Comparison of ENCODE assay signal across 8 cellular contexts in the genomic region with DNA sequence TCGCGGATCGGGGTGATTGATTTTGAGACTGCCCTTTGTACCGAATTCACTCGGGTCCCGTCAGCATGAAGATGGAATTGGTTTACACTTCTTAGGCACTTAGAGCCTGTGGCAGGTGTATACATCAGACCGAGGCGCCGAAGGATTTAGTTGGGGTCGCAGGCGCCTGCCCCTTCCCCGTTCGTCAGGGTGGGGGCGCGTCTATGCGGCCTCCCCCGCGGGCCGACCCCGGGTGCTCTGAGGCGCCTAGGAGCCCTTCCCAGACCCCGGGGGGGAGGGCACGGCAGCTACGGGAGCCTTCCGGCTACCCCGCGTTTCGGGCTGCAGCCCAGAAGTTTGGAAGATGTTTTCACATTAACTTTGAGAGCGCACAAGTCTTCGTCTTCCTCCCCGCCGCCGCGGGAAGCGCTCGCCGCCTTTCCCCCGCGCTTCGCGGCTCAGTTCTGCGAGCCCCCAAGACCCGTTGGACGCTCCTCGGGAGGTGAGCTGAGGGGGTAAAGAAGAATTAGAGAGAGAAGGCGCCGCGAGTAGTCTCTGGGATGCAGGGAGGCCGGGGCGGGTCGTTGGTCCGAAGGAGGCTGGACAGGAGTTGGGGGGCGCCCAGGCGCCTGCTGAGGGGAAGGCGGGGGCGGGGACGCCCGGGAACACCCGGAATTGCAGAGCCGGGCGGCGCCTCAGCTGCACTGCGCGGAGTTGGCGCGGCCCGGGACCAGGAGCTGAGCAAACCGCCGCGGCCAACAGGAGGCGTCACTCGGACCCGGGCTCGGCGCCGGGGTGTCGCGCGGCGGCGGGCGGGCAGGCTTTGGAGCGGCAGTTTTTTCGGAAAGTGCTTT. TPM values are rescaled to one million over a fixed set of nuclear protein-coding genes. Genes with fewer than 3 reads are reported as not detected.
DNase-seq lines count a peak whose midpoint lies in the region; ATAC-seq and TF ChIP-seq lines count a peak whose summit lies in the region.

No MANE protein-coding gene starts in this region.

- H2AFZ ChIP-seq in PC-3 (ENCODE audit: low read length): no peak overlapping the region

- H3K27ac ChIP-seq in AG04450 (ENCODE audit: low read depth, low read length) (peak overlapping the region; percentile 77), PC-3 (ENCODE audit: low read length) (peak overlapping the region; percentile 78), testis (peak overlapping the region; percentile 93 to 96)

- H3K36me3 ChIP-seq in PC-3 (ENCODE audit: low read depth, low read length): peaks cover 34% of the 10 kb centered on the region
- H3K36me3 ChIP-seq in testis (ENCODE audit: low read depth, missing control alignments): no peaks in the 10 kb centered on the region

- DNase-seq in AG04450 (ENCODE audit: low read depth, low spot score) (no peak), PC-3 (peak; percentile 34), foreskin fibroblast (peak in 1 of 2 donors; percentile 76), nephron progenitor cell (peak; percentile 75), testis (peak; percentile 78), cerebellar cortex (ENCODE audit: low spot score) (no peak)
- peak; percentile 82 for DNase-seq in activated effector memory CD4-positive, alpha-beta T cell treated with anti-CD3 and anti-CD28 coated beads, Interleukin-2, amount 50 U/mL, for 16 hours

- POLR2A ChIA-PET in AG04450 (lab: Yijun Ruan, JAX): interaction anchor here (1.0 to 3.5 kb wide), 6 partner anchors 120 to 414 kb away, joined by 3 to 23 read pairs (median 6); partner anchors contain the start of gene SSR3
- POLR2A ChIA-PET in PC-3 (lab: Charles Lee; ENCODE audit: unreplicated experiment): interaction anchor here (0.6 to 1.0 kb wide), 6 partner anchors 220 to 485 kb away, joined by 4 to 7 read pairs (median 4); partner anchors contain the start of gene CCNL1

- H3K79me2 ChIP-seq in PC-3 (ENCODE audit: low read length): peaks cover 57% of the 10 kb centered on the region

- no peaks in the 10 kb centered on the region for H3K9me3 Mint-ChIP-seq in nephron progenitor cell

- H4K20me1 ChIP-seq in PC-3 (ENCODE audit: low read length): peaks cover 54% of the 10 kb centered on the region

- H3K9ac ChIP-seq in PC-3 (ENCODE audit: low read length): peak overlapping the region; percentile 96

- peaks cover 7% of the 10 kb centered on the region for H3K27me3 Mint-ChIP-seq in nephron progenitor cell (ENCODE audit: low read depth, poor library complexity)

- 0 to 1% methylated on average over 1 to 84 of the region's 84 CpGs for WGBS in testis, 2 donors

- peak overlapping the region; percentile 82 for H3K4me3 ChIP-seq in AG04450 (ENCODE audit: low read depth, low read length)
- H3K4me3 ChIP-seq in PC-3 (ENCODE audit: low read length): peak overlapping the region; percentile 96
- H3K4me3 ChIP-seq in foreskin fibroblast (ENCODE audit: low read depth in 1 of 2, low read length in 2 of 2): peak overlapping the region; percentile 66 to 90
- peak overlapping the region; percentile 95 to 98 for H3K4me3 ChIP-seq in testis

- H3K4me1 Mint-ChIP-seq in nephron progenitor cell: peaks cover 46% of the 10 kb centered on the region

- H3K36me3 Mint-ChIP-seq in nephron progenitor cell (ENCODE audit: low read depth): peaks cover 22% of the 10 kb centered on the region

- H3F3A ChIP-seq in PC-3 (ENCODE audit: low read length, unreplicated experiment): no peaks in the 10 kb centered on the region

- peak overlapping the region; percentile 92 for H3K4me2 ChIP-seq in PC-3 (ENCODE audit: low read length)

- TF ChIP-seq CTCF in AG04450 (IDR thresholded peaks at IDR 0.05; ENCODE audit: low read depth, low read length): peak; percentile 47
- peak; percentile 57; the same call in 1 of the 2 replicates for TF ChIP-seq CTCF in PC-3 (conservative IDR thresholded peaks at IDR 0.05; ENCODE audit: low read depth, low read length)
- TF ChIP-seq CTCF in foreskin fibroblast (IDR thresholded peaks at IDR 0.05; ENCODE audit: low read depth, low read length): peak; percentile 39
- peak; percentile 42 for TF ChIP-seq CTCF in nephron progenitor cell (IDR thresholded peaks at IDR 0.05)
- peak in 1 of 3 experiments; percentile 18 for TF ChIP-seq CTCF in testis (IDR thresholded peaks at IDR 0.05)

- TSS peak; percentile 21 for BruUV-seq in PC-3 (replicated peaks; lab: Mats Ljungman, UMichigan)

- intact Hi-C loops in PC-3 (cut with micrococcal nuclease): loop anchor here (1.0 to 10.0 kb wide), 12 partner anchors 44 to 525 kb away; partner anchors contain the start of gene SSR3
- intact Hi-C loops in testis (cut with DNase I; ENCODE audit: low total_unique reads): loop anchor here (5.0 to 10.0 kb wide), 3 partner anchors 120 to 460 kb away; partner anchors contain the start of gene SSR3

- no peak for TF ChIP-seq POLR2A in testis (IDR thresholded peaks at IDR 0.05)

- H3K27ac Mint-ChIP-seq in nephron progenitor cell: peak overlapping the region; percentile 98

- H3K4me3 Mint-ChIP-seq in nephron progenitor cell: peak overlapping the region; percentile 97

- no peaks in the 10 kb centered on the region; the same call in 1 of the 2 replicates for H3K9me3 ChIP-seq in AG04450 (ENCODE audit: control insufficient read depth, insufficient read depth, low read length)
- H3K9me3 ChIP-seq in PC-3 (ENCODE audit: low read length): no peaks in the 10 kb centered on the region
- no peaks in the 10 kb centered on the region for H3K9me3 ChIP-seq in testis

- H3K27me3 ChIP-seq in AG04450 (ENCODE audit: control insufficient read depth, insufficient read depth, low read length) (no peaks in the 10 kb centered on the region), PC-3 (ENCODE audit: low read length) (no peaks in the 10 kb centered on the region), testis (no peaks in the 10 kb centered on the region)

- CTCF ChIA-PET in AG04450 (lab: Charles Lee) (interaction anchor here (0.9 to 6.3 kb wide), 11 partner anchors 9 to 462 kb away, joined by 3 to 62 read pairs (median 5); partner anchors contain the start of gene SSR3), PC-3 (lab: Charles Lee) (interaction anchor here (0.6 to 2.2 kb wide), 4 partner anchors 140 to 486 kb away, joined by 3 to 26 read pairs (median 5); no protein-coding TSS in a partner anchor)

- H3K4me1 ChIP-seq in PC-3 (ENCODE audit: insufficient read depth, low read length): peaks cover 45% of the 10 kb centered on the region
- peaks cover 10% of the 10 kb centered on the region for H3K4me1 ChIP-seq in testis

- H3K9me2 ChIP-seq in PC-3 (replicated peaks; ENCODE audit: low read length): no peaks in the 10 kb centered on the region

- ATAC-seq in GM21723 (IDR thresholded peaks at IDR 0.05; ENCODE audit: unreplicated experiment) (peak; percentile 4), PC-3 (peak; percentile 2)

RNA-seq across cellular contexts. Expression of gene TIPARP, which starts 0.7 kb away (rescaled TPM):
- polyA plus RNA-seq in AG04450 (2011; rRNA removed): 17.8 and 25.1 TPM in 2 replicates
- 31.4 and 46.1 TPM in 2 replicates for polyA minus RNA-seq in AG04450 (2011; rRNA and poly(A)+ RNA removed)
- total RNA-seq in PC-3 (2014; rRNA removed): 84.7 and 85.5 TPM in 2 replicates
- total RNA-seq in testis: 10 to 100 TPM; 67.2 to 70.7 TPM
- polyA plus RNA-seq in testis (ENCODE audit: insufficient read depth, low read depth, low replicate concordance): 115 TPM

Comparison
In these comparisons a context has a peak if more than half of its experiments do, and no peak if none do; other contexts are left out.
1. DNase-seq: peak in PC-3 (single experiment), activated effector memory CD4-positive, alpha-beta T cell treated with anti-CD3 and anti-CD28 coated beads, Interleukin-2, amount 50 U/mL, for 16 hours (single experiment), nephron progenitor cell (single experiment) and testis (single experiment); none in AG04450 (single experiment) and cerebellar cortex (single experiment).
2. Peak in every context shown above with its lines, with median percentiles within 50 percentile points of each other: H3K27ac ChIP-seq and H3K4me3 ChIP-seq.